In genomic region chr4:20074450-20074849, GRCh38 we compare ENCODE assay signal across 19 cellular contexts.
"Had no signal": no experiment of that assay in that cellular context is flagged by ENCODE, and none has a peak within 500 bp of the region (broad histone marks: within the 10 kb centered on the region; RNA-seq: fewer than 3 reads in every experiment).

No MANE protein-coding gene starts in this region.

- H3K4me2 ChIP-seq: neural progenitor cell had no signal

- DNase-seq: activated CD4-positive, alpha-beta T cell treated with anti-CD3 and anti-CD28 coated beads for 4 hours; activated CD8-positive, alpha-beta T cell treated with anti-CD3 and anti-CD28 coated beads for 36 hours; activated naive CD8-positive, alpha-beta T cell treated with anti-CD3 and anti-CD28 coated beads, Interleukin-2, amount 10 ng/mL, durations not matched to agents 7 days and 5 days; activated T-cell treated with anti-CD3 and anti-CD28 coated beads, Interleukin-2, amount 50 U/mL, for 72 hours; aorta; colonic mucosa; esophagus squamous epithelium; foreskin melanocyte; immature natural killer cell; lower lobe of right lung; naive B cell; ovary; stimulated activated naive CD8-positive, alpha-beta T cell treated with anti-CD3 and anti-CD28 coated beads, Interleukin-15, Interleukin-2, amounts not matched to agents 100 U/mL and 50 U/mL, for 24 hours; T-helper 17 cell; trophoblast cell had no signal

- H3K9ac ChIP-seq: neural progenitor cell had no signal

- H3K36me3 Mint-ChIP-seq: activated naive CD8-positive, alpha-beta T cell treated with anti-CD3 and anti-CD28 coated beads, Interleukin-2, amount 10 ng/mL, durations not matched to agents 7 days and 5 days; immature natural killer cell; naive B cell; neural progenitor cell had no signal

- H3K9me3 ChIP-seq: colonic mucosa, esophagus squamous epithelium, lower lobe of right lung, ovary, suprapubic skin had no signal

- H3K4me1 ChIP-seq: colonic mucosa, esophagus squamous epithelium, lower lobe of right lung, neural progenitor cell, suprapubic skin had no signal

- H3K27me3 Mint-ChIP-seq: activated CD8-positive, alpha-beta T cell treated with anti-CD3 and anti-CD28 coated beads for 36 hours; activated naive CD8-positive, alpha-beta T cell treated with anti-CD3 and anti-CD28 coated beads, Interleukin-2, amount 10 ng/mL, durations not matched to agents 7 days and 5 days; naive B cell; T-helper 17 cell had no signal

- H3K36me3 ChIP-seq: cardiac muscle cell, colonic mucosa, esophagus squamous epithelium, lower lobe of right lung, neural progenitor cell, ovary, suprapubic skin had no signal

- ATAC-seq: activated CD8-positive, alpha-beta T cell treated with anti-CD3 and anti-CD28 coated beads for 36 hours; activated T-cell treated with anti-CD3 and anti-CD28 coated beads, Interleukin-2, amount 50 U/mL, for 72 hours; lower lobe of right lung; sciatic nerve; stimulated activated naive CD8-positive, alpha-beta T cell treated with anti-CD3 and anti-CD28 coated beads, Interleukin-15, Interleukin-2, amounts not matched to agents 100 U/mL and 50 U/mL, for 24 hours; T-helper 17 cell had no signal

- H3K27me3 ChIP-seq: cardiac muscle cell, colonic mucosa, esophagus squamous epithelium, neural progenitor cell, ovary, suprapubic skin had no signal

- H3K4me3 ChIP-seq: cardiac muscle cell, colonic mucosa, esophagus squamous epithelium, lower lobe of right lung, neural progenitor cell, ovary, suprapubic skin had no signal

- H2AFZ ChIP-seq: neural progenitor cell had no signal

- H3K27ac ChIP-seq: cardiac muscle cell, colonic mucosa, esophagus squamous epithelium, lower lobe of right lung, neural progenitor cell, ovary, suprapubic skin had no signal

- H3K4me1 Mint-ChIP-seq: activated naive CD8-positive, alpha-beta T cell treated with anti-CD3 and anti-CD28 coated beads, Interleukin-2, amount 10 ng/mL, durations not matched to agents 7 days and 5 days; immature natural killer cell; naive B cell; neural progenitor cell; T-helper 17 cell had no signal

- H3K4me3 Mint-ChIP-seq: activated CD8-positive, alpha-beta T cell treated with anti-CD3 and anti-CD28 coated beads for 36 hours; activated naive CD8-positive, alpha-beta T cell treated with anti-CD3 and anti-CD28 coated beads, Interleukin-2, amount 10 ng/mL, durations not matched to agents 7 days and 5 days; activated T-cell treated with anti-CD3 and anti-CD28 coated beads, Interleukin-2, amount 50 U/mL, for 72 hours; immature natural killer cell; naive B cell; neural progenitor cell; T-helper 17 cell had no signal

- H3K9me3 Mint-ChIP-seq: activated naive CD8-positive, alpha-beta T cell treated with anti-CD3 and anti-CD28 coated beads, Interleukin-2, amount 10 ng/mL, durations not matched to agents 7 days and 5 days; neural progenitor cell had no signal

- H3K27ac Mint-ChIP-seq: activated CD8-positive, alpha-beta T cell treated with anti-CD3 and anti-CD28 coated beads for 36 hours; activated naive CD8-positive, alpha-beta T cell treated with anti-CD3 and anti-CD28 coated beads, Interleukin-2, amount 10 ng/mL, durations not matched to agents 7 days and 5 days; activated T-cell treated with anti-CD3 and anti-CD28 coated beads, Interleukin-2, amount 50 U/mL, for 72 hours; immature natural killer cell; naive B cell; neural progenitor cell; T-helper 17 cell had no signal
